In the genomic region with DNA sequence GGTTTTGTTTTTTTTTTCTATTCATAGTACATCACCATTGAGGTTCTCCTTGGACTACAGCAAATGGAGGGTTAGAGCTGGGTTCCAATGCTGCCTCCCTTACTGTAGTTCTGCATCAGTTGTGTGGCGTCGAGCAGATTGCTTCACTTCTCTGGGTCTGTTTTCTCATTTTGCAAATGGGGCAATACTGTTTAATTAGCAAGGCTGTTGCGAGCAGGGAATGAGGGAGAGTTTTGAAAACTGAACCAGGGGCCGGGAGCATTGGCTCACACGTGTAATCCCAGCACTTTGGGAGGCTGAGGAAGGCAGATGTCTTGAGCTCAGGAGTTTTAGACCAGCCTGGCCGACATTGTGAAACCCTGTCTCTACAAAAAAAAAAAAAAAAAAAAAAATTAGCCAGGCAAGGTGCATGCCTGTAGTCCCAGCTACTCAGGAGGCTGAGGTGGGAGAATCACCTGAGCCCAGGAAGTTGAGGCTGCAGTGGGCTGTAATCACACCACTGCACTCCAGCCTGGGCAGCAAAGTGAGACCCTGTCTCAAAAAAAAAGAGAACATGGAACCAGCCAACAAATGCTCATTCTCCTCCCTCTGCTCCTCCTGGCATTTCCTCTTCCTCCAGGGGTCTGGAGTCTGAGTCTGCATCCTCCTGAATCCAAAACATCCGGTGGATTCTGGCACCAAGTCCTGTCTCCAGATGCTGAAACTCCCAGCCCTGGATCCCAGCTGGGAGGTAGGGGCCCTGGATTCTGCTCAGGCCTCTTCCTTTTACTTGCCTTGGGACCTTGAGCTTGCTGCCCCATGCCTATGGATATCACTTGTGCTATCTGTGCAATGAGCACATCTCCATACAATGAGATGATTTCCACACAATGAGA, we compare ENCODE assay signal across 1 cellular context.
TF ChIP-seq lines count a peak whose summit lies in the region.

No MANE protein-coding gene starts in this region.

TF ChIP-seq in SK-N-SH treated with all-trans-retinoic acid at 6 μM for 48 hours, 23 proteins besides CTCF, POLR2A, EP300 and RAD21 (continued from another document):
- TF ChIP-seq, protein P1, sequence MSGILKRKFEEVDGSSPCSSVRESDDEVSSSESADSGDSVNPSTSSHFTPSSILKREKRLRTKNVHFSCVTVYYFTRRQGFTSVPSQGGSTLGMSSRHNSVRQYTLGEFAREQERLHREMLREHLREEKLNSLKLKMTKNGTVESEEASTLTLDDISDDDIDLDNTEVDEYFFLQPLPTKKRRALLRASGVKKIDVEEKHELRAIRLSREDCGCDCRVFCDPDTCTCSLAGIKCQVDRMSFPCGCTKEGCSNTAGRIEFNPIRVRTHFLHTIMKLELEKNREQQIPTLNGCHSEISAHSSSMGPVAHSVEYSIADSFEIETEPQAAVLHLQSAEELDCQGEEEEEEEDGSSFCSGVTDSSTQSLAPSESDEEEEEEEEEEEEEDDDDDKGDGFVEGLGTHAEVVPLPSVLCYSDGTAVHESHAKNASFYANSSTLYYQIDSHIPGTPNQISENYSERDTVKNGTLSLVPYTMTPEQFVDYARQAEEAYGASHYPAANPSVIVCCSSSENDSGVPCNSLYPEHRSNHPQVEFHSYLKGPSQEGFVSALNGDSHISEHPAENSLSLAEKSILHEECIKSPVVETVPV (CRISPR knock-in tag; IDR thresholded peaks at IDR 0.05), result no peak
- TF ChIP-seq ZFP3 (CRISPR knock-in tag; IDR thresholded peaks at IDR 0.05) (no peak), ZNF565 (CRISPR knock-in tag; conservative IDR thresholded peaks at IDR 0.05; ENCODE audit: low read depth) (no peak), BACH2 (CRISPR knock-in tag; IDR thresholded peaks at IDR 0.05; ENCODE audit: borderline replicate concordance) (no peak), SNAI2 (CRISPR knock-in tag; IDR thresholded peaks at IDR 0.05) (no peak), ZNF8 (CRISPR knock-in tag; IDR thresholded peaks at IDR 0.05) (no peak), OSR1 (CRISPR knock-in tag; IDR thresholded peaks at IDR 0.05) (no peak)
TF ChIP-seq in SK-N-SH treated with all-trans-retinoic acid at 6 μM for 48 hours: peak in this region for 0.
